ENCODE assay signal across 15 cellular contexts in the genomic region with DNA sequence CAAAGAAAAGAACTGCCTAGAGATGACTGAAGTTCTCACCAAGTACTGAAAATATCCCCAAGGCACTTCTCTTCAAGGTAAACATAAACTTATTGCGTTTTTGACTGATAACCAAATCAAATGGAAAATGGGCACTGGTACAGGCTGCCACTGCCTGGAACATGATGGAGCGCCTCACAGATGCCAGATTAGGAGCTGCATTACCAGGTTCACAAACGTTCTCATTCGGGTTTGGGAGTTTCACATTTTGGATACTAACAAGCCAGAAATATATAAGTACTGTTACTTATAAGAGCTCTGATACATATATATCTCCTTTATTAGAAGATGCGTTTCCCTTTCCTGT.
A peak's percentile ranks its signal among the peaks of the same experiment; 100 is the strongest.
DNase-seq lines count a peak whose midpoint lies in the region; TF ChIP-seq lines count a peak whose summit lies in the region.
"Had no signal": no experiment of that assay in that cellular context is flagged by ENCODE, and none has a peak within 500 bp of the region (broad histone marks: within the 10 kb centered on the region; RNA-seq: fewer than 3 reads in every experiment).

No MANE protein-coding gene starts in this region.

- H3K9ac ChIP-seq in fibroblast of lung (ENCODE audit: insufficient read depth, low read length): no peak overlapping the region
- no peak overlapping the region for H3K9ac ChIP-seq in trophoblast cell (ENCODE audit: low read length)

- H2AFZ ChIP-seq in ACC112 (ENCODE audit: low read length, unreplicated experiment) (no peak overlapping the region), fibroblast of lung (ENCODE audit: low read length) (no peak overlapping the region), trophoblast cell (ENCODE audit: insufficient read depth, low read length, poor library complexity) (no peak overlapping the region)

- H2BK12ac ChIP-seq in trophoblast cell (ENCODE audit: low read length): no peak overlapping the region

- in situ Hi-C loops in ACHN (cut with HindIII; ENCODE audit: low pct_ligation_motif_present, low pct_unique_long_range_greater_than_20kb, low sequenced_read_pairs): no loop called here

- no peak overlapping the region for H2BK120ac ChIP-seq in trophoblast cell (ENCODE audit: insufficient read depth, low read length, poor library complexity)

- H4K20me1 ChIP-seq in fibroblast of lung (ENCODE audit: control insufficient read depth, extremely low read depth, insufficient read depth, low read length): no peaks in the 10 kb centered on the region

- H4K91ac ChIP-seq in trophoblast cell (ENCODE audit: low read depth, low read length): no peak overlapping the region

- TF ChIP-seq CTCF in fibroblast of lung (conservative IDR thresholded peaks at IDR 0.05 in 1 of 2, IDR thresholded peaks at IDR 0.05 in 1 of 2; ENCODE audit: low read depth in 1 of 2, low read length in 2 of 2): no peak

- H4K12ac ChIP-seq in trophoblast cell (ENCODE audit: low read depth, low read length): no peak overlapping the region

- no peak overlapping the region for H2BK5ac ChIP-seq in trophoblast cell (ENCODE audit: low read depth, low read length, poor library complexity)

- 0 out of 2 replicates have a peak, but pooled peaks cover 4% of the 10 kb centered on the region for H3K36me3 ChIP-seq in ACC112 (ENCODE audit: insufficient read depth, low read length)
- peaks cover 60% of the 10 kb centered on the region for H3K36me3 ChIP-seq in SJSA1
- no peaks in the 10 kb centered on the region for H3K36me3 ChIP-seq in fibroblast of lung (ENCODE audit: control insufficient read depth, insufficient read depth, low read length)
- H3K36me3 ChIP-seq in trophoblast cell (ENCODE audit: control insufficient read depth in 1 of 2, insufficient read depth in 2 of 2, low read length in 2 of 2): peaks cover 10 to 20% of the 10 kb centered on the region in 2 experiments

- no peak overlapping the region for H3K23ac ChIP-seq in trophoblast cell (ENCODE audit: low read length)

- H3K27me3 ChIP-seq in ACC112 (ENCODE audit: insufficient read depth, low read length) (no peaks in the 10 kb centered on the region), SJSA1 (replicated peaks) (no peaks in the 10 kb centered on the region), fibroblast of lung (ENCODE audit: control insufficient read depth, insufficient read depth, low read length) (no peaks in the 10 kb centered on the region), trophoblast cell (ENCODE audit: insufficient read depth, low read length) (no peaks in the 10 kb centered on the region)

- H3K4ac ChIP-seq in trophoblast cell (ENCODE audit: low read depth, low read length): peak overlapping the region; percentile 37

- H3K27ac ChIP-seq in ACC112 (ENCODE audit: low read depth, low read length) (peak overlapping the region; percentile 76), SJSA1 (peak overlapping the region; percentile 60), fibroblast of lung (ENCODE audit: insufficient read depth, low read length) (peak overlapping the region; percentile 72), trophoblast cell (ENCODE audit: low read depth, low read length) (no peak overlapping the region)
- H3K27ac ChIP-seq: HL-60, VCaP had no signal

- WGBS in trophoblast cell (ENCODE audit: extremely low coverage, insufficient coverage, insufficient read length): no CpG with 5 or more reads among the region's 5 CpGs

- H2AK5ac ChIP-seq in trophoblast cell (ENCODE audit: low read length): no peak overlapping the region

- H3K4me3 ChIP-seq in ACC112 (ENCODE audit: low read depth, low read length) (no peak overlapping the region), SJSA1 (no peak overlapping the region), fibroblast of lung (replicated peaks in 1 of 4; ENCODE audit: control extremely low read depth in 1 of 4, insufficient read depth in 1 of 4, low read depth in 3 of 4, low read length in 4 of 4) (no peak overlapping the region), trophoblast cell (ENCODE audit: low read depth, low read length) (no peak overlapping the region)
- H3K4me3 ChIP-seq: K562 had no signal

- H3K4me1 ChIP-seq in ACC112 (ENCODE audit: control insufficient read depth, insufficient read depth, low read length, unreplicated experiment) (peaks cover 38% of the 10 kb centered on the region), SJSA1 (replicated peaks) (peaks cover 44% of the 10 kb centered on the region), fibroblast of lung (ENCODE audit: control insufficient read depth, extremely low read depth, insufficient read depth, low read length) (peaks cover 27% of the 10 kb centered on the region), trophoblast cell (ENCODE audit: control insufficient read depth in 1 of 2, insufficient read depth in 2 of 2, low read length in 2 of 2) (peaks cover 5 to 7% of the 10 kb centered on the region in 2 experiments)

- H3K4me2 ChIP-seq in fibroblast of lung (ENCODE audit: extremely low read depth, insufficient read depth, low read length) (no peak overlapping the region), trophoblast cell (ENCODE audit: low read length) (no peak overlapping the region)

- peaks cover 32% of the 10 kb centered on the region for H3K79me2 ChIP-seq in ACC112 (ENCODE audit: control insufficient read depth, insufficient read depth, low read length, unreplicated experiment)
- peaks cover 41% of the 10 kb centered on the region for H3K79me2 ChIP-seq in fibroblast of lung (ENCODE audit: control insufficient read depth, insufficient read depth, low read length)
- H3K79me2 ChIP-seq in trophoblast cell (ENCODE audit: control insufficient read depth, insufficient read depth, low read length, poor library complexity): peaks cover 3% of the 10 kb centered on the region

- H3K79me1 ChIP-seq in trophoblast cell (ENCODE audit: low read length): no peaks in the 10 kb centered on the region

- H3K14ac ChIP-seq in trophoblast cell (ENCODE audit: low read length): no peak overlapping the region

- no peak overlapping the region for H4K8ac ChIP-seq in trophoblast cell (ENCODE audit: low read depth, low read length)

- no peak overlapping the region for H3K18ac ChIP-seq in trophoblast cell (ENCODE audit: low read length)

- DNase-seq in SJSA1 (ENCODE audit: low read depth in 1 of 2, low spot score in 2 of 2): no peak
- no peak for DNase-seq in fibroblast of lung (ENCODE audit: low read depth in 2 of 2)
- no peak for DNase-seq in trophoblast cell
- DNase-seq in CD1c-positive myeloid dendritic cell (ENCODE audit: extremely low spot score): no peak
- no peak for DNase-seq in SW480 (ENCODE audit: low spot score)
- no peak for DNase-seq in ACHN
- no peak for DNase-seq in amniotic stem cell (lab: John Stamatoyannopoulos, UW)
- DNase-seq: NK-92 treated with Interleukin-12 subunit alpha and Interleukin-12 subunit beta, amount 100 ng/mL, for 24 hours; RPMI8226; stimulated activated CD4-positive, alpha-beta T cell treated with anti-CD3 and anti-CD28 coated beads, Interleukin-12 subunit alpha, Interleukin-12 subunit beta, amount 100 ng/mL, for 4 hours; stimulated activated naive CD4-positive, alpha-beta T cell had no signal

- H3K9me3 ChIP-seq in SJSA1 (replicated peaks) (no peaks in the 10 kb centered on the region), fibroblast of lung (ENCODE audit: control insufficient read depth, insufficient read depth, low read depth, low read length) (no peaks in the 10 kb centered on the region), trophoblast cell (ENCODE audit: insufficient read depth, low read depth, low read length) (no peaks in the 10 kb centered on the region)
